9 cellular contexts compared by ENCODE assay signal in genomic region chr12:54991161-54991991, GRCh38. TPM values are rescaled to one million over a fixed set of nuclear protein-coding genes. Genes with fewer than 3 reads are reported as not detected.
A peak's percentile ranks its signal among the peaks of the same experiment; 100 is the strongest.
DNase-seq lines count a peak whose midpoint lies in the region; ATAC-seq and TF ChIP-seq lines count a peak whose summit lies in the region.
"Had no signal": no experiment of that assay in that cellular context is flagged by ENCODE, and none has a peak within 500 bp of the region (broad histone marks: within the 10 kb centered on the region; RNA-seq: fewer than 3 reads in every experiment).

No MANE protein-coding gene starts in this region.

- POLR2A ChIA-PET in CD4-positive, alpha-beta memory T cell (lab: Charles Lee; ENCODE audit: partially characterized antibody), result interaction anchor here (0.9 to 3.0 kb wide), 7 partner anchors 8 to 242 kb away, joined by 3 to 41 read pairs (median 4); partner anchors contain the start of gene TESPA1

- H3K27ac ChIP-seq in CD4-positive, alpha-beta memory T cell (ENCODE audit: low read depth, low read length), result peak overlapping the region; percentile 60
- H3K27ac ChIP-seq in right atrium auricular region (no peak overlapping the region), left lung (no peak overlapping the region), aorta (ENCODE audit: low read depth in 1 of 2, low read length in 2 of 2) (no peak overlapping the region)

- H3K4me1 Mint-ChIP-seq in CD4-positive, alpha-beta memory T cell, result peaks cover 43 to 67% (median 54%) of the 10 kb centered on the region in 4 donors
- H3K4me1 Mint-ChIP-seq in activated T-cell treated with anti-CD3 and anti-CD28 coated beads, Interleukin-2, amount 50 U/mL, for 72 hours (ENCODE audit: low read depth), result peaks cover 54% of the 10 kb centered on the region
- H3K4me1 Mint-ChIP-seq in stimulated activated naive CD8-positive, alpha-beta T cell treated with anti-CD3 and anti-CD28 coated beads, Interleukin-15, Interleukin-2, amounts not matched to agents 100 ng/mL and 50 ng/mL, for 24 hours (ENCODE audit: low read depth), result peaks cover 69% of the 10 kb centered on the region

- H3K27me3 ChIP-seq in CD4-positive, alpha-beta memory T cell (ENCODE audit: insufficient read depth, low read length), result no peaks in the 10 kb centered on the region
- H3K27me3 ChIP-seq in right atrium auricular region (no peaks in the 10 kb centered on the region), left lung (no peaks in the 10 kb centered on the region), aorta (ENCODE audit: control insufficient read depth in 1 of 2, insufficient read depth in 2 of 2, low read length in 1 of 2) (peaks cover 0 to 2% of the 10 kb centered on the region in 2 donors)

- no peaks in the 10 kb centered on the region for H3K27me3 Mint-ChIP-seq in CD4-positive, alpha-beta memory T cell
- no peaks in the 10 kb centered on the region for H3K27me3 Mint-ChIP-seq in activated T-cell treated with anti-CD3 and anti-CD28 coated beads, Interleukin-2, amount 50 U/mL, for 72 hours (ENCODE audit: low read depth)
- no peaks in the 10 kb centered on the region for H3K27me3 Mint-ChIP-seq in stimulated activated naive CD8-positive, alpha-beta T cell treated with anti-CD3 and anti-CD28 coated beads, Interleukin-15, Interleukin-2, amounts not matched to agents 100 ng/mL and 50 ng/mL, for 24 hours

- no peak for TF ChIP-seq CTCF in right atrium auricular region (IDR thresholded peaks at IDR 0.05)
- TF ChIP-seq CTCF in left lung (IDR thresholded peaks at IDR 0.05), result no peak

- WGBS in aorta, 2 donors, result 88 to 90% methylated on average over 9 of the region's 9 CpGs

- H3K27ac Mint-ChIP-seq in CD4-positive, alpha-beta memory T cell, result peak overlapping the region; percentile 95 to 99 (median 99)
- H3K27ac Mint-ChIP-seq in activated T-cell treated with anti-CD3 and anti-CD28 coated beads, Interleukin-2, amount 50 U/mL, for 72 hours, result peak overlapping the region; percentile 91
- peak overlapping the region; percentile 100 for H3K27ac Mint-ChIP-seq in stimulated activated naive CD8-positive, alpha-beta T cell treated with anti-CD3 and anti-CD28 coated beads, Interleukin-15, Interleukin-2, amounts not matched to agents 100 ng/mL and 50 ng/mL, for 24 hours

- CTCF ChIA-PET in CD4-positive, alpha-beta memory T cell (lab: Charles Lee; ENCODE audit: partially characterized antibody), result interaction anchor here (2.1 to 13.7 kb wide), 9 partner anchors 7 to 267 kb away, joined by 6 to 751 read pairs (median 38); partner anchors contain the start of genes MUCL1 and TESPA1

- H3K4me3 Mint-ChIP-seq in CD4-positive, alpha-beta memory T cell, result peak overlapping the region; percentile 88 to 99 (median 95)
- H3K4me3 Mint-ChIP-seq in activated T-cell treated with anti-CD3 and anti-CD28 coated beads, Interleukin-2, amount 50 U/mL, for 72 hours, result peak overlapping the region; percentile 88 to 89
- H3K4me3 Mint-ChIP-seq in stimulated activated naive CD8-positive, alpha-beta T cell treated with anti-CD3 and anti-CD28 coated beads, Interleukin-15, Interleukin-2, amounts not matched to agents 100 ng/mL and 50 ng/mL, for 24 hours, result peak overlapping the region; percentile 83

- H3K9me3 Mint-ChIP-seq in CD4-positive, alpha-beta memory T cell, result peaks cover 0 to 3% (median 0%) of the 10 kb centered on the region in 8 donors
- no peaks in the 10 kb centered on the region for H3K9me3 Mint-ChIP-seq in activated T-cell treated with anti-CD3 and anti-CD28 coated beads, Interleukin-2, amount 50 U/mL, for 72 hours
- H3K9me3 Mint-ChIP-seq in stimulated activated naive CD8-positive, alpha-beta T cell treated with anti-CD3 and anti-CD28 coated beads, Interleukin-15, Interleukin-2, amounts not matched to agents 100 ng/mL and 50 ng/mL, for 24 hours, result no peaks in the 10 kb centered on the region

- ATAC-seq in GM19467 (IDR thresholded peaks at IDR 0.05; ENCODE audit: unreplicated experiment) (peak; percentile 58), HG03520 (IDR thresholded peaks at IDR 0.05; ENCODE audit: unreplicated experiment) (peak; percentile 75), left lung (no peak), aorta (ENCODE audit: low FRiP score) (no peak)
- peak; percentile 77 to 84 for ATAC-seq in activated T-cell treated with anti-CD3 and anti-CD28 coated beads, Interleukin-2, amount 50 U/mL, for 72 hours (replicated peaks in 1 of 2)

- DNase-seq in CD4-positive, alpha-beta memory T cell, result peak; percentile 41 to 54 (median 49)
- peak; percentile 54 to 58 for DNase-seq in activated T-cell treated with anti-CD3 and anti-CD28 coated beads, Interleukin-2, amount 50 U/mL, for 72 hours
- DNase-seq in right atrium auricular region (ENCODE audit: low spot score), result no peak
- no peak for DNase-seq in left lung
- DNase-seq in aorta, result no peak

- no peaks in the 10 kb centered on the region for H3K36me3 ChIP-seq in CD4-positive, alpha-beta memory T cell (ENCODE audit: insufficient read depth, low read length)
- H3K36me3 ChIP-seq in right atrium auricular region (no peaks in the 10 kb centered on the region), left lung (no peaks in the 10 kb centered on the region), aorta (ENCODE audit: control insufficient read depth in 1 of 2, insufficient read depth in 2 of 2, low read length in 1 of 2) (no peaks in the 10 kb centered on the region)

- H3K9me3 ChIP-seq in CD4-positive, alpha-beta memory T cell (ENCODE audit: control insufficient read depth in 1 of 2, low read length in 2 of 2), result no peaks in the 10 kb centered on the region
- H3K9me3 ChIP-seq in right atrium auricular region (no peaks in the 10 kb centered on the region), left lung (no peaks in the 10 kb centered on the region), aorta (ENCODE audit: control insufficient read depth, low read length) (no peaks in the 10 kb centered on the region)

- H3K4me1 ChIP-seq in CD4-positive, alpha-beta memory T cell (ENCODE audit: insufficient read depth, low read length), result peaks cover 63% of the 10 kb centered on the region
- peaks cover 0 to 5% of the 10 kb centered on the region in 2 donors for H3K4me1 ChIP-seq in right atrium auricular region
- H3K4me1 ChIP-seq in left lung, result no peaks in the 10 kb centered on the region
- H3K4me1 ChIP-seq in aorta (ENCODE audit: control insufficient read depth in 1 of 2, insufficient read depth in 2 of 2, low read length in 2 of 2), result no peaks in the 10 kb centered on the region

- H3K4me3 ChIP-seq in CD4-positive, alpha-beta memory T cell (ENCODE audit: low read length in 2 of 2), result peak overlapping the region; percentile 23 to 30
- H3K4me3 ChIP-seq in right atrium auricular region (no peak overlapping the region), left lung (no peak overlapping the region), aorta (ENCODE audit: low read length in 2 of 2) (no peak overlapping the region)

- intact Hi-C loops in CD4-positive, alpha-beta memory T cell (cut with micrococcal nuclease), result no loop called here
- intact Hi-C loops in left lung (cut with DNase I) (no loop called here), aorta (cut with DNase I) (loop anchor here (5.0 to 10.0 kb wide), 2 partner anchors 81 to 623 kb away; no protein-coding TSS in a partner anchor)

- H3K36me3 Mint-ChIP-seq in CD4-positive, alpha-beta memory T cell, result peaks cover 2 to 3% of the 10 kb centered on the region in 2 donors
- H3K36me3 Mint-ChIP-seq in activated T-cell treated with anti-CD3 and anti-CD28 coated beads, Interleukin-2, amount 50 U/mL, for 72 hours (ENCODE audit: insufficient read depth in 2 of 2), result no peaks in the 10 kb centered on the region
- H3K36me3 Mint-ChIP-seq in stimulated activated naive CD8-positive, alpha-beta T cell treated with anti-CD3 and anti-CD28 coated beads, Interleukin-15, Interleukin-2, amounts not matched to agents 100 ng/mL and 50 ng/mL, for 24 hours (ENCODE audit: low read depth), result no peaks in the 10 kb centered on the region

RNA-seq across cellular contexts. Expression of gene TESPA1, which starts 6.8 kb away (rescaled TPM):
- total RNA-seq in CD4-positive, alpha-beta memory T cell, result 100 to 1,000 TPM; 269 to 287 TPM
- 100 to 1,000 TPM; 105 to 216 TPM for polyA plus RNA-seq in CD4-positive, alpha-beta memory T cell
- 10 to 100 TPM; 86.5 to 95.5 TPM for total RNA-seq in activated T-cell treated with anti-CD3 and anti-CD28 coated beads, Interleukin-2, amount 50 U/mL, for 72 hours
- total RNA-seq in right atrium auricular region (under 1 TPM in 1 of 2 donors, not detected in 1; 0.19 TPM), left lung (1 to 10 TPM; 1.2 to 3.2 TPM), aorta (1 to 10 TPM; 1.0 to 2.1 TPM)
- polyA plus RNA-seq in aorta, result 1 to 10 TPM in 1 of 2 donors, under 1 TPM in 1; 0.26 to 1.0 TPM
- total RNA-seq: pulmonary artery endothelial cell had no signal

RNA-seq across cellular contexts. Expression of gene NEUROD4, which starts 28.4 kb away (rescaled TPM):
- under 1 TPM in 1 of 2 experiments, not detected in 1; 0.09 TPM for total RNA-seq in CD4-positive, alpha-beta memory T cell
- polyA plus RNA-seq in CD4-positive, alpha-beta memory T cell, result not detected
- not detected for total RNA-seq in activated T-cell treated with anti-CD3 and anti-CD28 coated beads, Interleukin-2, amount 50 U/mL, for 72 hours
- total RNA-seq in right atrium auricular region, result not detected
- total RNA-seq in left lung, result not detected
- total RNA-seq in aorta, result not detected
- not detected for polyA plus RNA-seq in aorta
- total RNA-seq: pulmonary artery endothelial cell had no signal

Comparison
In these comparisons a context has a peak if more than half of its experiments do, and no peak if none do; other contexts are left out.
1. DNase-seq: peak in CD4-positive, alpha-beta memory T cell (5 of 5) and activated T-cell treated with anti-CD3 and anti-CD28 coated beads, Interleukin-2, amount 50 U/mL, for 72 hours (2 of 2); none in right atrium auricular region (single experiment), left lung (0 of 2) and aorta (0 of 2).
2. H3K4me3 ChIP-seq: peak in CD4-positive, alpha-beta memory T cell (2 of 2); none in right atrium auricular region (0 of 2), left lung (0 of 2) and aorta (0 of 2).
3. ATAC-seq: peak in GM19467 (single experiment), HG03520 (single experiment) and activated T-cell treated with anti-CD3 and anti-CD28 coated beads, Interleukin-2, amount 50 U/mL, for 72 hours (2 of 2); none in left lung (single experiment) and aorta (single experiment).
4. RNA of gene TESPA1, which starts 6.8 kb away (total RNA-seq): 269 to 287 TPM in CD4-positive, alpha-beta memory T cell and 86.5 to 95.5 TPM in activated T-cell treated with anti-CD3 and anti-CD28 coated beads, Interleukin-2, amount 50 U/mL, for 72 hours; 1.2 to 3.2 TPM in left lung, 1.0 to 2.1 TPM in aorta and 0.19 TPM in right atrium auricular region; every median in the first group is over 10 times any median in the second.
5. intact Hi-C loops: an anchor here in aorta (5.0 to 10.0 kb wide); none called in CD4-positive, alpha-beta memory T cell and left lung.
6. Peak in every context shown above with its lines, with median percentiles within 50 percentile points of each other: H3K27ac Mint-ChIP-seq and H3K4me3 Mint-ChIP-seq.